In the genomic region with DNA sequence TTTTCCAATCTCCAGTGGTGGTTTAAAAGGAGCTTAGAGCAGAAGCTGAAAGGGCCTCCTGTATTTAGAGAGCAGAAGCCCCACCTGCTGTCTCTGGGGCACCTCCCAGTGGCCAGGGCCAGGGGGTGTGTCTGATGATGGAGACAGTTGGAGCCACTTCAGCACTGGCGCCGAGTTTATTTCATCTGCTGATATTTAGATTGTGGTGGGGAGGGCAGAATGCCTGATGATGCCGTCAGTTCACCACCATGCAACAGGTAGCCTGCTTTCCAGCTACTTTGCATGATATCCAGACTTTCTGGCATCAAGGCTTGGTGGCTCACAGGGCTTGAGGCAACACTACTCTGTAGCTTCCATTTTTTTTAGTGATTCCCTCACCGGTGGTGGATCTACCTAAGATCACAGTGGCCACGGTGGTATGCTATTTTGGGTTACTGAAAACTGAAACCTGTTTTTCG, we compare ENCODE assay signal across 9 cellular contexts.
A peak's percentile ranks its signal among the peaks of the same experiment; 100 is the strongest.
DNase-seq lines count a peak whose midpoint lies in the region; ATAC-seq lines count a peak whose summit lies in the region.
"Had no signal": no experiment of that assay in that cellular context is flagged by ENCODE, and none has a peak within 500 bp of the region (broad histone marks: within the 10 kb centered on the region; RNA-seq: fewer than 3 reads in every experiment).

No MANE protein-coding gene starts in this region.

- H3K4me3 Mint-ChIP-seq in activated naive CD8-positive, alpha-beta T cell treated with anti-CD3 and anti-CD28 coated beads, Interleukin-2, amount 10 ng/mL, durations not matched to agents 7 days and 5 days: no peak overlapping the region
- no peak overlapping the region for H3K4me3 Mint-ChIP-seq in activated naive CD8-positive, alpha-beta T cell treated with anti-CD3 and anti-CD28 coated beads for 36 hours

- H3K9me3 Mint-ChIP-seq in activated naive CD8-positive, alpha-beta T cell treated with anti-CD3 and anti-CD28 coated beads, Interleukin-2, amount 10 ng/mL, durations not matched to agents 7 days and 5 days: peaks cover 3% of the 10 kb centered on the region
- H3K9me3 Mint-ChIP-seq in activated naive CD8-positive, alpha-beta T cell treated with anti-CD3 and anti-CD28 coated beads for 36 hours: no peaks in the 10 kb centered on the region

- POLR2A ChIA-PET in activated naive CD8-positive, alpha-beta T cell treated with anti-CD3 and anti-CD28 coated beads, Interleukin-2, amount 10 ng/mL, durations not matched to agents 7 days and 5 days (lab: Charles Lee): interaction anchor here (0.6 to 0.9 kb wide), 2 partner anchors 264 to 377 kb away, joined by 3 to 4 read pairs; no protein-coding TSS in a partner anchor

- peaks cover 8% of the 10 kb centered on the region for H3K27me3 Mint-ChIP-seq in activated naive CD8-positive, alpha-beta T cell treated with anti-CD3 and anti-CD28 coated beads, Interleukin-2, amount 10 ng/mL, durations not matched to agents 7 days and 5 days
- H3K27me3 Mint-ChIP-seq in activated naive CD8-positive, alpha-beta T cell treated with anti-CD3 and anti-CD28 coated beads for 36 hours: no peaks in the 10 kb centered on the region

- peaks cover 10% of the 10 kb centered on the region for H3K4me1 Mint-ChIP-seq in activated naive CD8-positive, alpha-beta T cell treated with anti-CD3 and anti-CD28 coated beads, Interleukin-2, amount 10 ng/mL, durations not matched to agents 7 days and 5 days
- H3K4me1 Mint-ChIP-seq in activated naive CD8-positive, alpha-beta T cell treated with anti-CD3 and anti-CD28 coated beads for 36 hours: no peaks in the 10 kb centered on the region

- ATAC-seq in activated naive CD8-positive, alpha-beta T cell treated with anti-CD3 and anti-CD28 coated beads, Interleukin-2, amount 10 ng/mL, durations not matched to agents 7 days and 5 days (ENCODE audit: low read depth): peak; percentile 58

- H3K36me3 Mint-ChIP-seq in activated naive CD8-positive, alpha-beta T cell treated with anti-CD3 and anti-CD28 coated beads, Interleukin-2, amount 10 ng/mL, durations not matched to agents 7 days and 5 days: peaks cover 2% of the 10 kb centered on the region
- no peaks in the 10 kb centered on the region for H3K36me3 Mint-ChIP-seq in activated naive CD8-positive, alpha-beta T cell treated with anti-CD3 and anti-CD28 coated beads for 36 hours

- H3K27ac Mint-ChIP-seq in activated naive CD8-positive, alpha-beta T cell treated with anti-CD3 and anti-CD28 coated beads, Interleukin-2, amount 10 ng/mL, durations not matched to agents 7 days and 5 days: no peak overlapping the region
- H3K27ac Mint-ChIP-seq in activated naive CD8-positive, alpha-beta T cell treated with anti-CD3 and anti-CD28 coated beads for 36 hours: no peak overlapping the region
- H3K27ac Mint-ChIP-seq: activated naive CD4-positive, alpha-beta T cell treated with anti-CD3 and anti-CD28 coated beads, Interleukin-2, amount 50 U/mL, for 72 hours had no signal

- no peak for DNase-seq in activated naive CD8-positive, alpha-beta T cell treated with anti-CD3 and anti-CD28 coated beads, Interleukin-2, amount 10 ng/mL, durations not matched to agents 7 days and 5 days
- no peak for DNase-seq in activated naive CD8-positive, alpha-beta T cell treated with anti-CD3 and anti-CD28 coated beads for 36 hours
- peak; percentile 43 for DNase-seq in NCI-H748 treated with DMSO at 0.1 percent for 48 hours (lab: John Stamatoyannopoulos, UW)
- peak; percentile 86 for DNase-seq in astrocyte of the hippocampus (ENCODE audit: low read depth, low spot score)
- peak; percentile 28 for DNase-seq in inferior parietal cortex (ENCODE audit: extremely low spot score)
- DNase-seq in stimulated activated CD4-positive, alpha-beta T cell treated with anti-CD3 and anti-CD28 coated beads, Interleukin-2, amount 100 ng/mL, for 4 hours (ENCODE audit: low read depth): peak; percentile 13
- DNase-seq in amniotic stem cell (lab: John Stamatoyannopoulos, UW): no peak
- no peak for DNase-seq in cerebellar nuclear complex (lab: John Stamatoyannopoulos, UW)

Comparison
In these comparisons a context has a peak if more than half of its experiments do, and no peak if none do; other contexts are left out.
1. DNase-seq: peak in NCI-H748 treated with DMSO at 0.1 percent for 48 hours (single experiment), astrocyte of the hippocampus (single experiment), inferior parietal cortex (single experiment) and stimulated activated CD4-positive, alpha-beta T cell treated with anti-CD3 and anti-CD28 coated beads, Interleukin-2, amount 100 ng/mL, for 4 hours (single experiment); none in activated naive CD8-positive, alpha-beta T cell treated with anti-CD3 and anti-CD28 coated beads, Interleukin-2, amount 10 ng/mL, durations not matched to agents 7 days and 5 days (single experiment), activated naive CD8-positive, alpha-beta T cell treated with anti-CD3 and anti-CD28 coated beads for 36 hours (single experiment), amniotic stem cell (single experiment) and cerebellar nuclear complex (0 of 2).